In genomic region chr2:74188696-74189095, GRCh38 we compare ENCODE assay signal across 14 cellular contexts. TPM values are rescaled to one million over a fixed set of nuclear protein-coding genes. Genes with fewer than 3 reads are reported as not detected.
DNase-seq lines count a peak whose midpoint lies in the region; ATAC-seq and TF ChIP-seq lines count a peak whose summit lies in the region.
"Had no signal": no experiment of that assay in that cellular context is flagged by ENCODE, and none has a peak within 500 bp of the region (broad histone marks: within the 10 kb centered on the region; RNA-seq: fewer than 3 reads in every experiment).

No MANE protein-coding gene starts in this region.

- no peaks in the 10 kb centered on the region for H3K36me3 ChIP-seq in HUES6 (ENCODE audit: control insufficient read depth, insufficient read depth, low read length)
- H3K36me3 ChIP-seq: BLaER1 treated with 17β-estradiol and CSF1 and Interleukin-3, amounts not matched to agents 10 nM and 100 nM had no signal

- POLR2A ChIA-PET in RWPE1 (lab: Yijun Ruan, JAX; ENCODE audit: low non-redundant PET): interaction anchor here (0.6 to 1.0 kb wide), 4 partner anchors 8 to 84 kb away, joined by 3 to 10 read pairs (median 4); partner anchors contain the start of genes MOB1A and MTHFD2

- no peaks in the 10 kb centered on the region for H3K9me3 ChIP-seq in HUES6 (ENCODE audit: control insufficient read depth, insufficient read depth, low read depth, low read length)
- H3K9me3 ChIP-seq: BLaER1 treated with 17β-estradiol and CSF1 and Interleukin-3, amounts not matched to agents 10 nM and 100 nM had no signal

- TF ChIP-seq CTCF in RWPE1 (conservative IDR thresholded peaks at IDR 0.05; ENCODE audit: low read depth) (no peak), endothelial cell (IDR thresholded peaks at IDR 0.05; ENCODE audit: unreplicated experiment) (no peak)

- H3K27me3 Mint-ChIP-seq in endothelial cell (ENCODE audit: unreplicated experiment): no peaks in the 10 kb centered on the region

- H3K4me1 ChIP-seq in HUES6 (ENCODE audit: control insufficient read depth, insufficient read depth, low read length): peaks cover 29% of the 10 kb centered on the region

- H3K27me3 ChIP-seq in HUES6 (ENCODE audit: control insufficient read depth, insufficient read depth, low read length): no peaks in the 10 kb centered on the region
- H3K27me3 ChIP-seq: BLaER1 treated with 17β-estradiol and CSF1 and Interleukin-3, amounts not matched to agents 10 nM and 100 nM had no signal

- peaks cover 19% of the 10 kb centered on the region for H3K4me1 Mint-ChIP-seq in endothelial cell (ENCODE audit: unreplicated experiment)

- CTCF ChIA-PET in RWPE1 (lab: Yijun Ruan, JAX): interaction anchor here (0.5 to 1.2 kb wide), 5 partner anchors 9 to 33 kb away, joined by 3 to 5 read pairs (median 3); partner anchors contain the start of genes MOB1A and MTHFD2

- DNase-seq in RWPE1 (ENCODE audit: low spot score): no peak
- no peak for DNase-seq in epithelial cell of prostate (ENCODE audit: low read depth, low spot score)
- no peak for DNase-seq in effector CD8-positive, alpha-beta T cell (lab: John Stamatoyannopoulos, UW)
- DNase-seq in NCI-H524 (lab: John Stamatoyannopoulos, UW): no peak
- no peak for DNase-seq in endothelial cell (ENCODE audit: low spot score)
- DNase-seq: CD8-positive, alpha-beta T cell; DND-41; OCI-M1; Right ventricle myocardium superior had no signal

- peak overlapping the region; percentile 36 for H3K9ac ChIP-seq in HUES6 (ENCODE audit: low read length)
- H3K9ac ChIP-seq: GM23248 had no signal

- H3K36me3 Mint-ChIP-seq in endothelial cell (ENCODE audit: low read depth, unreplicated experiment): no peaks in the 10 kb centered on the region
- H3K36me3 Mint-ChIP-seq: CD8-positive, alpha-beta T cell had no signal

- no peak for ATAC-seq in HG02870 (IDR thresholded peaks at IDR 0.05; ENCODE audit: unreplicated experiment)
- ATAC-seq: CD8-positive, alpha-beta T cell; GM12878 had no signal

- no peak overlapping the region for H3K4me3 ChIP-seq in HUES6 (ENCODE audit: low read depth, low read length)
- H3K4me3 ChIP-seq: GM12878, GM23248 had no signal

- H3K27ac Mint-ChIP-seq in endothelial cell (ENCODE audit: unreplicated experiment): no peak overlapping the region
- H3K27ac Mint-ChIP-seq: CD8-positive, alpha-beta T cell had no signal

- no peak overlapping the region for H3K4me3 Mint-ChIP-seq in endothelial cell (ENCODE audit: unreplicated experiment)
- H3K4me3 Mint-ChIP-seq: CD8-positive, alpha-beta T cell had no signal

- H3K27ac ChIP-seq in HUES6 (ENCODE audit: low read depth, low read length): peak overlapping the region; percentile 33; the same call in 1 of the 2 replicates
- H3K27ac ChIP-seq in RWPE1: peak overlapping the region; percentile 75
- H3K27ac ChIP-seq in epithelial cell of prostate: peak overlapping the region; percentile 60
- H3K27ac ChIP-seq: GM23248 had no signal

- H3K9me3 Mint-ChIP-seq in endothelial cell (ENCODE audit: unreplicated experiment): no peaks in the 10 kb centered on the region
- H3K9me3 Mint-ChIP-seq: CD8-positive, alpha-beta T cell had no signal

RNA-seq across cellular contexts. Expression of gene MTHFD2, which starts 9.7 kb away (rescaled TPM):
- 20.0 TPM for total RNA-seq in endothelial cell (ENCODE audit: unreplicated experiment)

RNA-seq across cellular contexts. Expression of gene MOB1A, which starts 10.0 kb away (rescaled TPM):
- 85.3 TPM for total RNA-seq in endothelial cell (ENCODE audit: unreplicated experiment)

RNA-seq across cellular contexts. Expression of gene BOLA3, which starts 41.0 kb away (rescaled TPM):
- total RNA-seq in endothelial cell (ENCODE audit: unreplicated experiment): 19.0 TPM
